Comparison of ENCODE assay signal across 25 cellular contexts in the genomic region with DNA sequence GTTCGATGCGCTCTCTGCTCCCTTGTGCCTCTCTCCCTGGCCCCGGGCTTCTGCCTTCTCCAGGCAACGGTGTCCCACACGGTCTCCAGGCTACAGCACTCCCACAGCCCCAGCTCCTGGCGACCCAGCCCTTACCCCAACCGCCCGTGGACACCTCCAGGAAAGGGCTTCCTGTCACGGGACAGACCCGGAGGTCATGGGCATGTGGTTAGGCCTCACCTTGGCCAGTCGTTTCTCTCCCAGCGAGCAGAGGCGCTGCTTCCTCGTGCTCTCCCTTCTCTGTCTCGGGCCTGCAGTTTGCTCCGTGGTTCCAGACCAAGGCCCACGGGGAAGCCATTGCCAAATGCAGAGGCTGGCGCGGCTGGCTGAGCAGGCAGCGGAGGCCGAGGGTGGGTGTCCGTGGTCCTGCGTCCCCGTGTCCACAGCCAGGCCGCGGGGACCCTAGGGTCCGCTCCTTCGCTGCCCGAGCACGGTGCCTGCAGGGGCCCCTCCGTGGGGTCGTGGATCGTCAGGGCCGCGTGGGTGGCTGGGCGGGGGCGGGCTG.
A peak's percentile ranks its signal among the peaks of the same experiment; 100 is the strongest.
DNase-seq lines count a peak whose midpoint lies in the region; ATAC-seq and TF ChIP-seq lines count a peak whose summit lies in the region.
"Had no signal": no experiment of that assay in that cellular context is flagged by ENCODE, and none has a peak within 500 bp of the region (broad histone marks: within the 10 kb centered on the region; RNA-seq: fewer than 3 reads in every experiment).

No MANE protein-coding gene starts in this region.

- H3K27me3 ChIP-seq in IMR-90 (ENCODE audit: control insufficient read depth, insufficient read depth, low read length): peaks cover 4% of the 10 kb centered on the region; the same call in 1 of the 2 replicates
- H3K27me3 ChIP-seq in endodermal cell (ENCODE audit: control insufficient read depth, insufficient read depth, low read length, poor library complexity, severe bottlenecking): peaks cover 25% of the 10 kb centered on the region
- no peaks in the 10 kb centered on the region for H3K27me3 ChIP-seq in suprapubic skin
- H3K27me3 ChIP-seq: adrenal gland had no signal

- peaks cover 42% of the 10 kb centered on the region for H3K4me1 Mint-ChIP-seq in activated T-cell treated with anti-CD3 and anti-CD28 coated beads, Interleukin-2, amount 50 U/mL, for 24 hours (ENCODE audit: low read depth)
- H3K4me1 Mint-ChIP-seq in endodermal cell: peaks cover 12% of the 10 kb centered on the region

- H4K20me1 ChIP-seq in IMR-90 (ENCODE audit: insufficient read depth, low read length): no peaks in the 10 kb centered on the region

- TF ChIP-seq EP300 in suprapubic skin (IDR thresholded peaks at IDR 0.05): no peak

- H3K56ac ChIP-seq in IMR-90 (ENCODE audit: extremely low read depth, insufficient read depth, low read length): no peak overlapping the region

- H3K27ac ChIP-seq in IMR-90 (ENCODE audit: insufficient read depth, low read length): no peak overlapping the region
- H3K27ac ChIP-seq in endodermal cell (ENCODE audit: low read depth, low read length): no peak overlapping the region
- no peak overlapping the region for H3K27ac ChIP-seq in suprapubic skin
- H3K27ac ChIP-seq: SK-N-MC, VCaP had no signal

- dilution Hi-C loops in IMR-90 (cut with HindIII; ENCODE audit: low sequenced_read_pairs, unreplicated experiment): no loop called here

- H3K36me3 Mint-ChIP-seq in activated T-cell treated with anti-CD3 and anti-CD28 coated beads, Interleukin-2, amount 50 U/mL, for 24 hours (ENCODE audit: low read depth): no peaks in the 10 kb centered on the region
- H3K36me3 Mint-ChIP-seq in endodermal cell (ENCODE audit: low read depth): no peaks in the 10 kb centered on the region
- H3K36me3 Mint-ChIP-seq: brain, IgD-negative memory B cell had no signal

- H4K91ac ChIP-seq in IMR-90 (ENCODE audit: insufficient read depth, low read depth, low read length): no peak overlapping the region

- POLR2A ChIA-PET in IMR-90 (lab: Charles Lee; ENCODE audit: unreplicated experiment): no interaction called here

- BruUV-seq in IMR-90 (replicated peaks; lab: Mats Ljungman, UMichigan): no TSS peak

- no peak overlapping the region for H2BK120ac ChIP-seq in IMR-90 (ENCODE audit: low read depth, low read length)

- H3K4me3 Mint-ChIP-seq in activated T-cell treated with anti-CD3 and anti-CD28 coated beads, Interleukin-2, amount 50 U/mL, for 24 hours: no peak overlapping the region
- peak overlapping the region; percentile 57 for H3K4me3 Mint-ChIP-seq in endodermal cell

- no peak overlapping the region for H4K8ac ChIP-seq in IMR-90 (ENCODE audit: low read depth in 2 of 2, low read length in 2 of 2)

- H3K9me3 Mint-ChIP-seq in activated T-cell treated with anti-CD3 and anti-CD28 coated beads, Interleukin-2, amount 50 U/mL, for 24 hours: peaks cover 2% of the 10 kb centered on the region
- no peaks in the 10 kb centered on the region for H3K9me3 Mint-ChIP-seq in endodermal cell
- H3K9me3 Mint-ChIP-seq: IgD-negative memory B cell; neural crest cell; T-helper 2 cell treated with Interferon-gamma antibody and Interleukin-4, amounts not matched to agents 5 μg/mL and 100 μg/mL, for 36 hours had no signal

- no peak overlapping the region for H2BK5ac ChIP-seq in IMR-90 (ENCODE audit: low read depth, low read length, poor library complexity, severe bottlenecking)

- TF ChIP-seq CTCF in IMR-90 (conservative IDR thresholded peaks at IDR 0.05; ENCODE audit: low read depth, low read length): no peak
- no peak for TF ChIP-seq CTCF in endodermal cell (conservative IDR thresholded peaks at IDR 0.05)
- TF ChIP-seq CTCF in suprapubic skin (IDR thresholded peaks at IDR 0.05): no peak

- H3K14ac ChIP-seq in IMR-90 (replicated peaks; ENCODE audit: low read depth, low read length): no peak overlapping the region

- CTCF ChIA-PET in IMR-90 (lab: Yijun Ruan, JAX): interaction anchor here (0.9 to 1.5 kb wide), 2 partner anchors 10 to 106 kb away, joined by 3 to 4 read pairs; a partner anchor contains a TSS

- no peaks in the 10 kb centered on the region for H3K79me1 ChIP-seq in IMR-90 (ENCODE audit: low read depth in 1 of 2, low read length in 2 of 2)

- H3K4me2 ChIP-seq in IMR-90 (ENCODE audit: low read depth, low read length): no peak overlapping the region

- no peak overlapping the region for H3K4ac ChIP-seq in IMR-90 (ENCODE audit: low read depth, low read length)

- H4K5ac ChIP-seq in IMR-90 (ENCODE audit: low read depth, low read length): no peak overlapping the region

- WGBS in IMR-90 (ENCODE audit: extremely low coverage in 2 of 2, insufficient read length in 1 of 2), 2 experiments: 84% methylated on average over 21 of the region's 37 CpGs; no CpG with 5 or more reads in 1 of the 2 experiments
- 89 to 91% methylated on average over 10 to 37 of the region's 37 CpGs for WGBS in endodermal cell (ENCODE audit: insufficient coverage in 1 of 2, insufficient read length in 1 of 2), 2 experiments
- WGBS in suprapubic skin: 90% methylated on average over 26 of the region's 37 CpGs

- H2AK9ac ChIP-seq in IMR-90 (replicated peaks; ENCODE audit: low read depth, low read length, poor library complexity): no peak overlapping the region

- H3K9me1 ChIP-seq in IMR-90 (ENCODE audit: insufficient read depth, low read length): no peaks in the 10 kb centered on the region

- peak overlapping the region; percentile 15; the same call in 1 of the 2 replicates for H2AK5ac ChIP-seq in IMR-90 (ENCODE audit: low read depth, low read length)

- intact Hi-C loops in IMR-90 (cut with micrococcal nuclease): no loop called here

- H3K27ac Mint-ChIP-seq in activated T-cell treated with anti-CD3 and anti-CD28 coated beads, Interleukin-2, amount 50 U/mL, for 24 hours: no peak overlapping the region
- no peak overlapping the region for H3K27ac Mint-ChIP-seq in endodermal cell

- H3K9ac ChIP-seq in IMR-90 (ENCODE audit: low read depth, low read length): no peak overlapping the region
- H3K9ac ChIP-seq in endodermal cell (ENCODE audit: extremely low read depth, low read length, poor library complexity, severe bottlenecking): no peak overlapping the region

- H3K36me3 ChIP-seq in IMR-90 (ENCODE audit: control insufficient read depth, insufficient read depth, low read length): no peaks in the 10 kb centered on the region
- H3K36me3 ChIP-seq in endodermal cell (ENCODE audit: control insufficient read depth, insufficient read depth, low read length): no peaks in the 10 kb centered on the region
- H3K36me3 ChIP-seq in suprapubic skin: no peaks in the 10 kb centered on the region
- H3K36me3 ChIP-seq: adrenal gland, esophagus squamous epithelium, gastrocnemius medialis, lower lobe of right lung had no signal

- H3K4me3 ChIP-seq in IMR-90 (ENCODE audit: insufficient read depth, low read depth, low read length): no peak overlapping the region
- no peak overlapping the region for H3K4me3 ChIP-seq in endodermal cell (ENCODE audit: low read length)
- peak overlapping the region; percentile 48 for H3K4me3 ChIP-seq in suprapubic skin
- H3K4me3 ChIP-seq: mucosa of descending colon had no signal

- ATAC-seq in IMR-90 (ENCODE audit: low read depth) (no peak), GM18498 (IDR thresholded peaks at IDR 0.05; ENCODE audit: unreplicated experiment) (no peak)

- no peak overlapping the region for H3K18ac ChIP-seq in IMR-90 (ENCODE audit: low read depth, low read length)

- H3K27me3 Mint-ChIP-seq in activated T-cell treated with anti-CD3 and anti-CD28 coated beads, Interleukin-2, amount 50 U/mL, for 24 hours: peaks cover 12% of the 10 kb centered on the region
- peaks cover 42% of the 10 kb centered on the region for H3K27me3 Mint-ChIP-seq in endodermal cell (ENCODE audit: insufficient read depth)
- H3K27me3 Mint-ChIP-seq: activated CD4-positive, alpha-beta T cell treated with anti-CD3 and anti-CD28 coated beads, Interleukin-2, amount 10 ng/mL, durations not matched to agents 7 days and 5 days had no signal

- no peak for TF ChIP-seq RAD21 in IMR-90 (IDR thresholded peaks at IDR 0.05; ENCODE audit: low read length)

- peak; percentile 16 to 19 for DNase-seq in activated T-cell treated with anti-CD3 and anti-CD28 coated beads, Interleukin-2, amount 50 U/mL, for 48 hours
- DNase-seq in activated T-cell treated with anti-CD3 and anti-CD28 coated beads, Interleukin-2, amount 50 U/mL, for 24 hours: no peak
- DNase-seq in IMR-90: no peak
- DNase-seq in endodermal cell: no peak
- DNase-seq in suprapubic skin (ENCODE audit: low spot score in 2 of 2): no peak
- no peak for DNase-seq in RPMI8226
- no peak for DNase-seq in SHP77 (lab: John Stamatoyannopoulos, UW)
- DNase-seq: AML-193; effector CD8-positive, alpha-beta T cell; esophagus squamous epithelium; gastrocnemius medialis; NCI-H1092; NCI-H187; NCI-H69 had no signal

- H3K23ac ChIP-seq in IMR-90 (ENCODE audit: low read depth, low read length): no peak overlapping the region

- no peak for TF ChIP-seq POLR2A in IMR-90 (IDR thresholded peaks at IDR 0.05; ENCODE audit: low read depth, low read length)
- no peak for TF ChIP-seq POLR2A in suprapubic skin (IDR thresholded peaks at IDR 0.05)

- no peak overlapping the region for H2BK20ac ChIP-seq in IMR-90 (ENCODE audit: low read depth, low read length)

- H3K9me3 ChIP-seq in IMR-90 (ENCODE audit: control insufficient read depth, insufficient read depth, low read length): no peaks in the 10 kb centered on the region
- peaks cover 5% of the 10 kb centered on the region for H3K9me3 ChIP-seq in endodermal cell (ENCODE audit: control insufficient read depth, low read length)
- no peaks in the 10 kb centered on the region for H3K9me3 ChIP-seq in suprapubic skin
- H3K9me3 ChIP-seq: adrenal gland, esophagus squamous epithelium, gastrocnemius medialis, lower lobe of right lung, mucosa of descending colon had no signal

- peak overlapping the region; percentile 62 for H2AFZ ChIP-seq in IMR-90 (replicated peaks; ENCODE audit: low read length, poor library complexity)

- no peaks in the 10 kb centered on the region for H3K4me1 ChIP-seq in IMR-90 (ENCODE audit: control insufficient read depth, insufficient read depth, low read length)
- H3K4me1 ChIP-seq in endodermal cell (ENCODE audit: control insufficient read depth, insufficient read depth, low read length): no peaks in the 10 kb centered on the region
- peaks cover 15% of the 10 kb centered on the region for H3K4me1 ChIP-seq in suprapubic skin

- in situ Hi-C loops in IMR-90 (cut with MboI; ENCODE audit: low sequenced_read_pairs): loop anchor here (5.0 kb wide), 1 partner anchor 107 kb away; a partner anchor contains a TSS

- no peak overlapping the region for H2BK15ac ChIP-seq in IMR-90 (ENCODE audit: low read depth, low read length)

TF ChIP-seq in IMR-90, 13 proteins besides CTCF, POLR2A, EP300 and RAD21 (continues in another document):
- TF ChIP-seq, protein P1, sequence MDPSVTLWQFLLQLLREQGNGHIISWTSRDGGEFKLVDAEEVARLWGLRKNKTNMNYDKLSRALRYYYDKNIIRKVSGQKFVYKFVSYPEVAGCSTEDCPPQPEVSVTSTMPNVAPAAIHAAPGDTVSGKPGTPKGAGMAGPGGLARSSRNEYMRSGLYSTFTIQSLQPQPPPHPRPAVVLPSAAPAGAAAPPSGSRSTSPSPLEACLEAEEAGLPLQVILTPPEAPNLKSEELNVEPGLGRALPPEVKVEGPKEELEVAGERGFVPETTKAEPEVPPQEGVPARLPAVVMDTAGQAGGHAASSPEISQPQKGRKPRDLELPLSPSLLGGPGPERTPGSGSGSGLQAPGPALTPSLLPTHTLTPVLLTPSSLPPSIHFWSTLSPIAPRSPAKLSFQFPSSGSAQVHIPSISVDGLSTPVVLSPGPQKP (IDR thresholded peaks at IDR 0.05; ENCODE audit: borderline replicate concordance, low read depth, low read length): no peak

Comparison
In these comparisons a context has a peak if more than half of its experiments do, and no peak if none do; other contexts are left out.
1. DNase-seq: peak in activated T-cell treated with anti-CD3 and anti-CD28 coated beads, Interleukin-2, amount 50 U/mL, for 48 hours (2 of 2); none in activated T-cell treated with anti-CD3 and anti-CD28 coated beads, Interleukin-2, amount 50 U/mL, for 24 hours (single experiment), IMR-90 (single experiment), endodermal cell (single experiment), suprapubic skin (0 of 2), RPMI8226 (single experiment) and SHP77 (0 of 2).